ENCODE assay signal across 20 cellular contexts in genomic region chr15:36414670-36415069, GRCh38.
DNase-seq lines count a peak whose midpoint lies in the region; ATAC-seq and TF ChIP-seq lines count a peak whose summit lies in the region.
"Had no signal": no experiment of that assay in that cellular context is flagged by ENCODE, and none has a peak within 500 bp of the region (broad histone marks: within the 10 kb centered on the region; RNA-seq: fewer than 3 reads in every experiment).

No MANE protein-coding gene starts in this region.

- H2BK12ac ChIP-seq in mesenchymal stem cell (ENCODE audit: low read length in 2 of 2) = no peak overlapping the region

- no peak overlapping the region for H4K8ac ChIP-seq in mesenchymal stem cell (ENCODE audit: low read length)

- H3K4me3 ChIP-seq in mammary epithelial cell (replicated peaks in 1 of 3; ENCODE audit: insufficient read depth in 1 of 3, low read depth in 2 of 3, low read length in 3 of 3) = no peak overlapping the region
- H3K4me3 ChIP-seq in mesenchymal stem cell (ENCODE audit: insufficient read depth in 1 of 2, low read depth in 1 of 2, low read length in 2 of 2) = no peak overlapping the region
- H3K4me3 ChIP-seq: hepatocyte, lower lobe of right lung, right atrium auricular region, suprapubic skin had no signal

- no peak overlapping the region for H2BK120ac ChIP-seq in mesenchymal stem cell (ENCODE audit: low read depth, low read length)

- H3K79me2 ChIP-seq in mammary epithelial cell (ENCODE audit: insufficient read depth, low read length) = no peaks in the 10 kb centered on the region
- H3K79me2 ChIP-seq: hepatocyte had no signal

- ATAC-seq in HG02973 (IDR thresholded peaks at IDR 0.05; ENCODE audit: unreplicated experiment) = no peak
- ATAC-seq: activated naive CD4-positive, alpha-beta T cell treated with anti-CD3 and anti-CD28 coated beads, Interleukin-2, amount 50 U/mL, for 72 hours; lower lobe of right lung had no signal

- H3K27ac ChIP-seq in mammary epithelial cell (ENCODE audit: insufficient read depth, low read depth, low read length) (no peak overlapping the region), mesenchymal stem cell (ENCODE audit: low read length, poor library complexity, severe bottlenecking) (no peak overlapping the region)
- H3K27ac ChIP-seq: lower lobe of right lung, right atrium auricular region, RWPE1, suprapubic skin had no signal

- CTCF ChIA-PET in mammary epithelial cell (lab: Charles Lee; ENCODE audit: low non-redundant PET) = no interaction called here

- WGBS in mammary epithelial cell (ENCODE audit: low coverage, missing lambda C conversion rate) = 97% methylated on average over 5 of the region's 5 CpGs
- WGBS in mesenchymal stem cell = 11% methylated on average over 4 of the region's 5 CpGs

- intact Hi-C loops in mammary epithelial cell (cut with micrococcal nuclease) = no loop called here

- no peak overlapping the region for H4K91ac ChIP-seq in mesenchymal stem cell (ENCODE audit: low read length)

- H3K4me2 ChIP-seq in mammary epithelial cell (ENCODE audit: insufficient read depth, low read depth, low read length) (no peak overlapping the region), mesenchymal stem cell (ENCODE audit: low read length, poor library complexity, severe bottlenecking) (no peak overlapping the region)
- H3K4me2 ChIP-seq: hepatocyte had no signal

- no peak for TF ChIP-seq CTCF in mammary epithelial cell (conservative IDR thresholded peaks at IDR 0.05 in 1 of 2, IDR thresholded peaks at IDR 0.05 in 1 of 2; ENCODE audit: extremely low read depth in 1 of 2, insufficient read depth in 1 of 2, low read depth in 1 of 2, low read length in 2 of 2)

- H3K36me3 ChIP-seq in mammary epithelial cell (ENCODE audit: insufficient read depth, low read length) = no peaks in the 10 kb centered on the region
- H3K36me3 ChIP-seq in mesenchymal stem cell (ENCODE audit: control insufficient read depth in 1 of 2, insufficient read depth in 2 of 2, low read depth in 1 of 2, low read length in 2 of 2) = no peaks in the 10 kb centered on the region
- H3K36me3 ChIP-seq: lower lobe of right lung, right atrium auricular region, suprapubic skin had no signal

- in situ Hi-C loops in mammary epithelial cell (cut with MboI; ENCODE audit: low sequenced_read_pairs in 2 of 2) = no loop called here

- H2AFZ ChIP-seq in mammary epithelial cell (ENCODE audit: low read depth, low read length) (no peak overlapping the region), mesenchymal stem cell (ENCODE audit: low read depth, low read length) (no peak overlapping the region)

- H4K20me1 ChIP-seq in mammary epithelial cell (ENCODE audit: insufficient read depth, low read length) = no peaks in the 10 kb centered on the region

- dilution Hi-C loops in mammary epithelial cell (cut with HindIII; ENCODE audit: low sequenced_read_pairs) = loop anchor here (5.0 kb wide), 1 partner anchor 37 kb away; no protein-coding TSS in a partner anchor

- no peak overlapping the region for H2BK5ac ChIP-seq in mesenchymal stem cell (ENCODE audit: low read depth, low read length, poor library complexity, severe bottlenecking)

- H3K9me3 ChIP-seq in mammary epithelial cell (replicated peaks; ENCODE audit: insufficient read depth, low read length) (no peaks in the 10 kb centered on the region), mesenchymal stem cell (ENCODE audit: control insufficient read depth, low read length) (peaks cover 3% of the 10 kb centered on the region)
- H3K9me3 ChIP-seq: lower lobe of right lung, right atrium auricular region, suprapubic skin had no signal

- BruUV-seq in mammary epithelial cell (replicated peaks; lab: Mats Ljungman, UMichigan) = no TSS peak

- no peak overlapping the region for H3K23ac ChIP-seq in mesenchymal stem cell (ENCODE audit: low read length in 2 of 2)

- no peak overlapping the region for H2BK15ac ChIP-seq in mesenchymal stem cell (ENCODE audit: low read depth, poor library complexity, severe bottlenecking)

- H3K18ac ChIP-seq in mesenchymal stem cell (ENCODE audit: low read depth in 1 of 2, low read length in 2 of 2) = no peak overlapping the region

- DNase-seq in Daoy (ENCODE audit: low read depth) (peak; percentile 77), NCI-H69 (lab: John Stamatoyannopoulos, UW) (peak; percentile 30), mammary epithelial cell (peak; percentile 63), mesenchymal stem cell (peak; percentile 83), cerebellum (ENCODE audit: low spot score) (no peak)
- no peak for DNase-seq in activated T-cell treated with anti-CD3 and anti-CD28 coated beads, Interleukin-2, amount 50 U/mL, for 1 hour
- DNase-seq in stimulated activated CD4-positive, alpha-beta T cell treated with anti-CD3 and anti-CD28 coated beads, Interleukin-2, amount 100 ng/mL, for 24 hours = no peak
- DNase-seq: CD4-positive, alpha-beta T cell; cortex of kidney; KBM-7; lower lobe of right lung; NCI-H1048; NCI-H510A; T-helper 9 cell had no signal

- H3K9ac ChIP-seq in mammary epithelial cell (ENCODE audit: insufficient read depth, low read length) (no peak overlapping the region), mesenchymal stem cell (ENCODE audit: low read length) (no peak overlapping the region)

- H3K27me3 ChIP-seq in mammary epithelial cell (ENCODE audit: insufficient read depth, low read length) (no peaks in the 10 kb centered on the region), mesenchymal stem cell (ENCODE audit: control insufficient read depth in 1 of 2, insufficient read depth in 1 of 2, low read length in 2 of 2) (no peaks in the 10 kb centered on the region)
- H3K27me3 ChIP-seq: hepatocyte, right atrium auricular region, suprapubic skin had no signal

- no peak overlapping the region for H3K14ac ChIP-seq in mesenchymal stem cell (ENCODE audit: low read length in 2 of 2)

- no peak overlapping the region for H3K4ac ChIP-seq in mesenchymal stem cell (ENCODE audit: low read depth in 1 of 2, low read length in 2 of 2)

- no peak overlapping the region for H2AK5ac ChIP-seq in mesenchymal stem cell (ENCODE audit: low read length, severe bottlenecking)

- no peaks in the 10 kb centered on the region for H3K79me1 ChIP-seq in mesenchymal stem cell (replicated peaks; ENCODE audit: low read length, poor library complexity, severe bottlenecking)

- H3K4me1 ChIP-seq in mammary epithelial cell (ENCODE audit: insufficient read depth, low read length) (no peaks in the 10 kb centered on the region), mesenchymal stem cell (ENCODE audit: control insufficient read depth, insufficient read depth, low read depth, low read length) (no peaks in the 10 kb centered on the region)
- H3K4me1 ChIP-seq: lower lobe of right lung, right atrium auricular region, suprapubic skin had no signal

Comparison
In these comparisons a context has a peak if more than half of its experiments do, and no peak if none do; other contexts are left out.
1. DNase-seq: peak in Daoy (single experiment), NCI-H69 (single experiment), mammary epithelial cell (single experiment) and mesenchymal stem cell (single experiment); none in activated T-cell treated with anti-CD3 and anti-CD28 coated beads, Interleukin-2, amount 50 U/mL, for 1 hour (single experiment), stimulated activated CD4-positive, alpha-beta T cell treated with anti-CD3 and anti-CD28 coated beads, Interleukin-2, amount 100 ng/mL, for 24 hours (0 of 2) and cerebellum (single experiment).